19 cellular contexts compared by ENCODE assay signal in genomic region chr11:71239581-71239980, GRCh38. TPM values are rescaled to one million over a fixed set of nuclear protein-coding genes. Genes with fewer than 3 reads are reported as not detected.
"Had no signal": no experiment of that assay in that cellular context is flagged by ENCODE, and none has a peak within 500 bp of the region (broad histone marks: within the 10 kb centered on the region; RNA-seq: fewer than 3 reads in every experiment).

No MANE protein-coding gene starts in this region.

- H3K9me3 ChIP-seq: esophagus squamous epithelium, gastroesophageal sphincter, left ventricle myocardium inferior, neutrophil, stomach, uterus had no signal

- H3K9me3 Mint-ChIP-seq: nephron progenitor cell, type B pancreatic cell had no signal

- H3K36me3 ChIP-seq: esophagus squamous epithelium, gastroesophageal sphincter, left ventricle myocardium inferior, neutrophil, uterus had no signal

- DNase-seq: dermis blood vessel endothelial cell; esophagus squamous epithelium; foreskin fibroblast; glutamatergic neuron; left ventricle myocardium inferior; mesendoderm; naive thymus-derived CD4-positive, alpha-beta T cell; nephron progenitor cell; stimulated activated CD4-positive, alpha-beta T cell treated with anti-CD3 and anti-CD28 coated beads, Interleukin-12 subunit alpha, Interleukin-12 subunit beta, amount 100 ng/mL, for 4 hours; stimulated activated naive CD4-positive, alpha-beta T cell; stomach; substantia nigra; uterus had no signal

- H3K4me3 Mint-ChIP-seq: naive thymus-derived CD4-positive, alpha-beta T cell; nephron progenitor cell; type B pancreatic cell had no signal

- H3K4me3 ChIP-seq: esophagus squamous epithelium, gastroesophageal sphincter, left ventricle myocardium inferior, lung, skin epidermis, stomach, uterus had no signal

- H3K27ac Mint-ChIP-seq: naive thymus-derived CD4-positive, alpha-beta T cell; nephron progenitor cell; type B pancreatic cell had no signal

- H3K4me1 ChIP-seq: gastroesophageal sphincter, uterus had no signal

- H3K27me3 Mint-ChIP-seq: type B pancreatic cell had no signal

- H3K36me3 Mint-ChIP-seq: naive thymus-derived CD4-positive, alpha-beta T cell had no signal

- H3K27ac ChIP-seq: esophagus squamous epithelium, gastroesophageal sphincter, left ventricle myocardium inferior, neutrophil, skin epidermis, uterus had no signal

- ATAC-seq: gastroesophageal sphincter; naive thymus-derived CD4-positive, alpha-beta T cell; sciatic nerve had no signal

RNA-seq across cellular contexts. Expression of gene SHANK2, which starts 12.8 kb away (rescaled TPM):
- polyA plus RNA-seq: naive thymus-derived CD4-positive, alpha-beta T cell had no signal
